1 cellular context compared by ENCODE assay signal in genomic region chr6:28727559-28728211, GRCh38.
A peak's percentile ranks its signal among the peaks of the same experiment; 100 is the strongest.
TF ChIP-seq lines count a peak whose summit lies in the region.

No MANE protein-coding gene starts in this region.

TF ChIP-seq in K562, 482 proteins besides CTCF, POLR2A, EP300 and RAD21 (continued from another document):
- TF ChIP-seq FOXK2 (conservative IDR thresholded peaks at IDR 0.05 in 1 of 2, IDR thresholded peaks at IDR 0.05 in 1 of 2; ENCODE audit: low read depth in 2 of 2) (no peak; a peak in 1 of 4 replicates), RBM14 (IDR thresholded peaks at IDR 0.05; ENCODE audit: borderline replicate concordance, insufficient read depth, low read depth, low read length) (no peak), DDX20 (tag; IDR thresholded peaks at IDR 0.05; ENCODE audit: low read depth) (no peak), SP2 (IDR thresholded peaks at IDR 0.05; ENCODE audit: extremely low read depth, low read depth, low read length, poor library complexity, severe bottlenecking) (no peak), ZFPM2 (CRISPR knock-in tag; IDR thresholded peaks at IDR 0.05) (no peak), KAT7 (CRISPR knock-in tag; IDR thresholded peaks at IDR 0.05; ENCODE audit: borderline replicate concordance) (0 out of 2 replicates have a peak, but pooled peaks have one; percentile 69), TEAD4 (IDR thresholded peaks at IDR 0.05; ENCODE audit: low read length) (no peak), TEAD4 (CRISPR knock-in tag; IDR thresholded peaks at IDR 0.05; ENCODE audit: borderline replicate concordance) (no peak), SMARCE1 (IDR thresholded peaks at IDR 0.05) (no peak), MCM7 (IDR thresholded peaks at IDR 0.05) (no peak), ZNF699 (CRISPR knock-in tag; IDR thresholded peaks at IDR 0.05; ENCODE audit: insufficient replicate concordance) (no peak), BRCA1 (IDR thresholded peaks at IDR 0.05) (no peak), BRCA1 (CRISPR knock-in tag; IDR thresholded peaks at IDR 0.05) (no peak), REST (CRISPR knock-in tag; IDR thresholded peaks at IDR 0.05; ENCODE audit: low read depth) (no peak), SMARCA5 (IDR thresholded peaks at IDR 0.05) (0 out of 2 replicates have a peak, but pooled peaks have one; percentile 3), HSF4 (CRISPR knock-in tag; IDR thresholded peaks at IDR 0.05; ENCODE audit: borderline replicate concordance) (no peak), HDAC2 (IDR thresholded peaks at IDR 0.05) (0 out of 2 replicates have a peak, but pooled peaks have one; percentile 17), ZBTB2 (IDR thresholded peaks at IDR 0.05) (0 out of 2 replicates have a peak, but pooled peaks have one; percentile 60), ZSCAN29 (IDR thresholded peaks at IDR 0.05) (0 out of 2 replicates have a peak, but pooled peaks have one; percentile 17), STAT5B (CRISPR knock-in tag; IDR thresholded peaks at IDR 0.05) (no peak), ILF3 (IDR thresholded peaks at IDR 0.05; ENCODE audit: borderline replicate concordance) (0 out of 2 replicates have a peak, but pooled peaks have one; percentile 7), ZBTB33 (CRISPR knock-in tag; IDR thresholded peaks at IDR 0.05) (peak; percentile 15; the same call in 1 of the 2 replicates), TAF7 (tag; IDR thresholded peaks at IDR 0.05) (0 out of 2 replicates have a peak, but pooled peaks have one; percentile 12), MXD1 (CRISPR knock-in tag; IDR thresholded peaks at IDR 0.05; ENCODE audit: borderline replicate concordance, poor library complexity, severe bottlenecking) (no peak), FOXJ2 (tag; IDR thresholded peaks at IDR 0.05) (no peak), ZNF507 (tag; conservative IDR thresholded peaks at IDR 0.05) (no peak)
